ENCODE assay signal across 13 cellular contexts in genomic region chrX:7074908-7075204, GRCh38.
"Had no signal": no experiment of that assay in that cellular context is flagged by ENCODE, and none has a peak within 500 bp of the region (broad histone marks: within the 10 kb centered on the region; RNA-seq: fewer than 3 reads in every experiment).

No MANE protein-coding gene starts in this region.

- H3K4me1 ChIP-seq: lower lobe of right lung, vagina had no signal

- H3K36me3 ChIP-seq: lower lobe of right lung had no signal

- H3K9me3 ChIP-seq: lower lobe of right lung, vagina had no signal

- ATAC-seq: effector memory CD8-positive, alpha-beta T cell; naive thymus-derived CD4-positive, alpha-beta T cell had no signal

- H3K4me3 ChIP-seq: lower lobe of right lung, vagina had no signal

- DNase-seq: activated CD4-positive, alpha-beta T cell treated with anti-CD3 and anti-CD28 coated beads, Interleukin-2, amount 50 U/mL, for 1 hour; activated CD8-positive, alpha-beta memory T cell treated with anti-CD3 and anti-CD28 coated beads for 24 hours; activated gamma-delta T cell treated with Interleukin-2 at 50 U/mL for 16 hours; amniotic stem cell; effector memory CD8-positive, alpha-beta T cell; foreskin melanocyte; head of caudate nucleus; immature natural killer cell; lower lobe of right lung; occipital lobe; stimulated activated CD4-positive, alpha-beta T cell treated with anti-CD3 and anti-CD28 coated beads, Interleukin-1b, Interleukin-23, amount 100 ng/mL, for 48 hours had no signal

- H3K27me3 ChIP-seq: vagina had no signal

- H3K27ac ChIP-seq: lower lobe of right lung, vagina had no signal
